In genomic region chr13:48144413-48145035, GRCh38 we compare ENCODE assay signal across 10 cellular contexts. TPM values are rescaled to one million over a fixed set of nuclear protein-coding genes. Genes with fewer than 3 reads are reported as not detected.
A peak's percentile ranks its signal among the peaks of the same experiment; 100 is the strongest.
DNase-seq lines count a peak whose midpoint lies in the region; ATAC-seq, FAIRE-seq and TF ChIP-seq lines count a peak whose summit lies in the region.
"Had no signal": no experiment of that assay in that cellular context is flagged by ENCODE, and none has a peak within 500 bp of the region (broad histone marks: within the 10 kb centered on the region; RNA-seq: fewer than 3 reads in every experiment).

No MANE protein-coding gene starts in this region.

- H2AFZ ChIP-seq in astrocyte (ENCODE audit: low read depth, low read length), result peak overlapping the region; percentile 37
- peak overlapping the region; percentile 62 for H2AFZ ChIP-seq in HepG2 (ENCODE audit: low read length)

- H4K20me1 ChIP-seq in astrocyte (ENCODE audit: insufficient read depth, low read length), result no peaks in the 10 kb centered on the region
- no peaks in the 10 kb centered on the region for H4K20me1 ChIP-seq in HepG2 (ENCODE audit: insufficient read depth, low read length)

- BruUV-seq in HepG2 (replicated peaks; lab: Mats Ljungman, UMichigan), result no TSS peak

- in situ Hi-C loops in HepG2 (cut with HindIII; ENCODE audit: extremely low pct_ligation_motif_present, low pct_unique_long_range_greater_than_20kb) (loop anchor here (25.0 kb wide), 1 partner anchor 618 kb away; no protein-coding TSS in a partner anchor), GM13976 (cut with MboI; ENCODE audit: low sequenced_read_pairs, unreplicated experiment) (loop anchor here (25.0 kb wide), 1 partner anchor 443 kb away; no protein-coding TSS in a partner anchor)

- H3K4me1 ChIP-seq in astrocyte (ENCODE audit: insufficient read depth, low read length) (no peaks in the 10 kb centered on the region), HepG2 (ENCODE audit: insufficient read depth, low read length) (peaks cover 15% of the 10 kb centered on the region), testis (no peaks in the 10 kb centered on the region)

- DNase-seq in MV-4-11 (lab: John Stamatoyannopoulos, UW) (peak; percentile 93), astrocyte (ENCODE audit: low read depth) (peak; percentile 6), HepG2 (ENCODE audit: low spot score) (no peak), testis (peak; percentile 30), GM13976 (ENCODE audit: low spot score) (no peak), germinal center (ENCODE audit: low spot score) (no peak), endothelial cell (ENCODE audit: low spot score) (no peak)
- DNase-seq: NK-92 treated with Interleukin-12 subunit alpha and Interleukin-12 subunit beta, amount 100 ng/mL, for 24 hours had no signal

- TF ChIP-seq RAD21 in HepG2 (CRISPR knock-in tag; IDR thresholded peaks at IDR 0.05), result no peak

- FAIRE-seq in astrocyte (lab: Jason Lieb, UNC) (no peak), HepG2 (lab: Jason Lieb, UNC) (no peak)

- H3K9ac ChIP-seq in astrocyte (ENCODE audit: low read length) (no peak overlapping the region), HepG2 (ENCODE audit: insufficient read depth, low read depth, low read length) (no peak overlapping the region)

- H3K27ac Mint-ChIP-seq in astrocyte (ENCODE audit: unreplicated experiment), result no peak overlapping the region
- H3K27ac Mint-ChIP-seq in endothelial cell (ENCODE audit: unreplicated experiment), result no peak overlapping the region

- H3K4me3 ChIP-seq in astrocyte (ENCODE audit: insufficient read depth, low read depth, low read length), result no peak overlapping the region
- H3K4me3 ChIP-seq in HepG2 (replicated peaks in 1 of 3; ENCODE audit: insufficient read depth in 1 of 3, low read depth in 2 of 3, low read length in 3 of 3), result peak overlapping the region in 1 of 3 experiments; percentile 7; a peak in 1 of 6 replicates
- H3K4me3 ChIP-seq in testis, result no peak overlapping the region

- 10% methylated on average over 5 of the region's 7 CpGs for WGBS in HepG2 (ENCODE audit: low lambda C conversion rate)
- WGBS in testis, 2 donors, result 61 to 64% methylated on average over 7 of the region's 7 CpGs

- CTCF ChIA-PET in HepG2 (lab: Yijun Ruan, JAX; ENCODE audit: low intra/inter-chr PET ratio, low total read pairs), result no interaction called here

- H3K27me3 Mint-ChIP-seq in astrocyte (ENCODE audit: low read depth, unreplicated experiment), result no peaks in the 10 kb centered on the region
- no peaks in the 10 kb centered on the region for H3K27me3 Mint-ChIP-seq in endothelial cell (ENCODE audit: unreplicated experiment)

- H3K9me3 ChIP-seq in astrocyte (ENCODE audit: insufficient read depth, low read depth, low read length) (no peaks in the 10 kb centered on the region), HepG2 (ENCODE audit: low read length) (no peaks in the 10 kb centered on the region), testis (no peaks in the 10 kb centered on the region)

- H3K4me2 ChIP-seq in astrocyte (ENCODE audit: low read length), result no peak overlapping the region
- H3K4me2 ChIP-seq in HepG2 (ENCODE audit: low read depth, low read length), result peak overlapping the region; percentile 41; the same call in 1 of the 2 replicates

- H3K9me3 Mint-ChIP-seq in astrocyte (ENCODE audit: unreplicated experiment) (peaks cover 3% of the 10 kb centered on the region), endothelial cell (ENCODE audit: unreplicated experiment) (no peaks in the 10 kb centered on the region)

- H3K36me3 Mint-ChIP-seq in astrocyte (ENCODE audit: low read depth, unreplicated experiment) (no peaks in the 10 kb centered on the region), endothelial cell (ENCODE audit: low read depth, unreplicated experiment) (no peaks in the 10 kb centered on the region)

- no peak overlapping the region for H3K27ac ChIP-seq in astrocyte (ENCODE audit: low read depth, low read length)
- no peak overlapping the region for H3K27ac ChIP-seq in HepG2 (ENCODE audit: extremely low read length, insufficient read depth, low read length)
- H3K27ac ChIP-seq in testis, result no peak overlapping the region

- POLR2A ChIA-PET in HepG2 (lab: Yijun Ruan, JAX), result no interaction called here

- TF ChIP-seq CTCF in astrocyte (IDR thresholded peaks at IDR 0.05; ENCODE audit: insufficient read depth, low read depth, low read length) (no peak), HepG2 (CRISPR knock-in tag; IDR thresholded peaks at IDR 0.05) (no peak), testis (IDR thresholded peaks at IDR 0.05) (no peak), GM13976 (IDR thresholded peaks at IDR 0.05; ENCODE audit: borderline replicate concordance, control extremely low read depth, extremely low read depth, insufficient read depth, missing control alignments) (no peak), endothelial cell (IDR thresholded peaks at IDR 0.05; ENCODE audit: unreplicated experiment) (no peak)

- H3K36me3 ChIP-seq in astrocyte (ENCODE audit: insufficient read depth, low read length), result no peaks in the 10 kb centered on the region
- no peaks in the 10 kb centered on the region for H3K36me3 ChIP-seq in HepG2 (replicated peaks in 1 of 2; ENCODE audit: control insufficient read depth in 1 of 2, insufficient read depth in 2 of 2, low read length in 2 of 2)
- no peaks in the 10 kb centered on the region for H3K36me3 ChIP-seq in testis (ENCODE audit: low read depth, missing control alignments)

- H3K4me3 Mint-ChIP-seq in astrocyte (ENCODE audit: unreplicated experiment) (no peak overlapping the region), endothelial cell (ENCODE audit: unreplicated experiment) (no peak overlapping the region)

- intact Hi-C loops in HepG2 (cut with micrococcal nuclease; ENCODE audit: unreplicated experiment) (no loop called here), testis (cut with DNase I; ENCODE audit: low total_unique reads) (no loop called here)

- H3K27me3 ChIP-seq in astrocyte (ENCODE audit: insufficient read depth, low read length) (no peaks in the 10 kb centered on the region), HepG2 (ENCODE audit: control insufficient read depth in 1 of 2, insufficient read depth in 2 of 2, low read length in 2 of 2) (no peaks in the 10 kb centered on the region), testis (no peaks in the 10 kb centered on the region)

- TF ChIP-seq EP300 in HepG2 (IDR thresholded peaks at IDR 0.05; ENCODE audit: low read depth in 2 of 2, low read length in 2 of 2) (no peak), HepG2 (CRISPR knock-in tag; IDR thresholded peaks at IDR 0.05; ENCODE audit: borderline replicate concordance) (no peak)

- H3K4me1 Mint-ChIP-seq in astrocyte (ENCODE audit: low read depth, unreplicated experiment) (no peaks in the 10 kb centered on the region), endothelial cell (ENCODE audit: unreplicated experiment) (peaks cover 8% of the 10 kb centered on the region)

- TF ChIP-seq POLR2A in HepG2 (IDR thresholded peaks at IDR 0.05; ENCODE audit: insufficient read depth in 1 of 2, low read depth in 2 of 2, low read length in 2 of 2), result no peak
- TF ChIP-seq POLR2A in testis (IDR thresholded peaks at IDR 0.05), result no peak

- ATAC-seq in HepG2 (no peak), HG03354 (IDR thresholded peaks at IDR 0.05; ENCODE audit: poor library complexity, severe bottlenecking, unreplicated experiment) (no peak)
- ATAC-seq: HCT116 had no signal

- no peaks in the 10 kb centered on the region for H3K79me2 ChIP-seq in astrocyte (ENCODE audit: insufficient read depth, low read length)
- no peaks in the 10 kb centered on the region for H3K79me2 ChIP-seq in HepG2 (ENCODE audit: insufficient read depth, low read length)

TF ChIP-seq in HepG2, 621 proteins besides CTCF, POLR2A, EP300 and RAD21:
- TF ChIP-seq FOXP1 (IDR thresholded peaks at IDR 0.05) (no peak), FOXP1 (CRISPR knock-in tag; IDR thresholded peaks at IDR 0.05) (no peak), CREB1 (IDR thresholded peaks at IDR 0.05) (peak; percentile 77), CREB1 (CRISPR knock-in tag; IDR thresholded peaks at IDR 0.05) (no peak), RXRB (CRISPR knock-in tag; IDR thresholded peaks at IDR 0.05; ENCODE audit: borderline replicate concordance) (no peak), ATF7 (IDR thresholded peaks at IDR 0.05) (peak; percentile 67), ATF7 (CRISPR knock-in tag; IDR thresholded peaks at IDR 0.05) (no peak)

RNA-seq across cellular contexts. Expression of gene MED4, which starts 49.6 kb away (rescaled TPM):
- total RNA-seq in astrocyte (37.5 and 38.7 TPM in 2 replicates), HepG2 (2016; rRNA removed; fragmentation: Illumina TruSeq; extraction: Trizol) (57.8 and 82.8 TPM in 2 replicates), testis (10 to 100 TPM; 55.3 to 58.2 TPM), endothelial cell (ENCODE audit: unreplicated experiment) (49.1 TPM)
- 50.9 and 51.4 TPM in 2 replicates for total RNA-seq in HepG2 (2016; cell fraction: cytosol; rRNA removed; fragmentation: Illumina TruSeq; extraction: Trizol; ENCODE audit: low read depth)
- total RNA-seq in HepG2 (2016; cell fraction: insoluble cytoplasmic fraction; rRNA removed; fragmentation: Illumina TruSeq; extraction: Trizol), result 62.2 and 83.7 TPM in 2 replicates
- total RNA-seq in HepG2 (2016; cell fraction: membrane; rRNA removed; fragmentation: Illumina TruSeq; extraction: Trizol), result 49.1 and 57.7 TPM in 2 replicates
- 28.0 and 33.7 TPM in 2 replicates for total RNA-seq in HepG2 (2016; cell fraction: nucleus; rRNA removed; fragmentation: Illumina TruSeq; extraction: Trizol)
- polyA plus RNA-seq in HepG2 (2011; rRNA removed) (33.6 and 49.4 TPM in 2 replicates), testis (ENCODE audit: insufficient read depth, low read depth, low replicate concordance) (111 TPM)
- polyA plus RNA-seq in HepG2 (2011; cell fraction: cytosol; rRNA removed), result 21.6 and 27.6 TPM in 2 replicates
- 8.4 and 10.6 TPM in 2 replicates for polyA plus RNA-seq in HepG2 (2011; cell fraction: nucleus; rRNA removed)
- 30.8 and 45.7 TPM in 2 replicates for polyA plus RNA-seq in HepG2 (2012)
- polyA plus RNA-seq in HepG2 (2016; cell fraction: cytosol; fragmentation: Illumina TruSeq; extraction: Trizol; ENCODE audit: low read depth), result 27.1 and 27.6 TPM in 2 replicates
- polyA plus RNA-seq in HepG2 (2016; cell fraction: insoluble cytoplasmic fraction; fragmentation: Illumina TruSeq; extraction: Trizol; ENCODE audit: low read depth), result 122 and 132 TPM in 2 replicates
- 34.6 and 41.1 TPM in 2 replicates for polyA plus RNA-seq in HepG2 (2016; cell fraction: membrane; fragmentation: Illumina TruSeq; extraction: Trizol; ENCODE audit: low read depth)
- 59.2 and 62.6 TPM in 2 replicates for polyA plus RNA-seq in HepG2 (2016; cell fraction: nucleus; fragmentation: Illumina TruSeq; extraction: Trizol; ENCODE audit: insufficient read depth, low read depth)
- polyA minus RNA-seq in HepG2 (2011; rRNA and poly(A)+ RNA removed; ENCODE audit: low replicate concordance), result 17.9 and 19.3 TPM in 2 replicates
- 12.6 and 15.2 TPM in 2 replicates for polyA minus RNA-seq in HepG2 (2011; cell fraction: cytosol; rRNA and poly(A)+ RNA removed)
- polyA minus RNA-seq in HepG2 (2011; cell fraction: nucleus; rRNA and poly(A)+ RNA removed), result 21.5 and 24.7 TPM in 2 replicates

Comparison
In these comparisons a context has a peak if more than half of its experiments do, and no peak if none do; other contexts are left out.
1. DNase-seq: peak in MV-4-11 (single experiment), astrocyte (single experiment) and testis (single experiment); none in HepG2 (single experiment), GM13976 (single experiment), germinal center (single experiment) and endothelial cell (single experiment).